Comparison of ENCODE assay signal across 16 cellular contexts in the genomic region with DNA sequence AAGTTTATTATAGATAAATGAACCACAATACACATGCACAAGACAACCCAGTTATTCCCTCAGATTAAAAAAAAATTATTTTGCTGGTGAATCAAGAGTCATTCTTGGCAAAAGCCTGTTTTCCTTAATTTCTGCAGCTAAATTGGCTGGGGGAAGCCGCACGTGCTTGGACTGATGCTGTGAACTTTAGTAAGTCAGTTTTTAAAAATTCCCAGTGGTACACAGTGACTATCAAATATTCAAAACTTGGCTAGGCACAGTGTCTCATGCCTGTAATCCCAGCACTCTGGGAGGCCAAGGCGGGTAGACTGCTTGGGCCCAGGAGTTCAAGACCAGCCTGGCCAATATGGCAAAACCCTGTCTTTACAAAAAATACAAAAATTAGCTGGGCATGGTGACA. TPM values are rescaled to one million over a fixed set of nuclear protein-coding genes. Genes with fewer than 3 reads are reported as not detected.
DNase-seq lines count a peak whose midpoint lies in the region; ATAC-seq and TF ChIP-seq lines count a peak whose summit lies in the region.
"Had no signal": no experiment of that assay in that cellular context is flagged by ENCODE, and none has a peak within 500 bp of the region (broad histone marks: within the 10 kb centered on the region; RNA-seq: fewer than 3 reads in every experiment).

No MANE protein-coding gene starts in this region.

- H3K4me1 Mint-ChIP-seq in chondrocyte (ENCODE audit: low read depth) (peaks cover 76% of the 10 kb centered on the region), Caco-2 (ENCODE audit: low read depth, unreplicated experiment) (peaks cover 29% of the 10 kb centered on the region)
- no peaks in the 10 kb centered on the region for H3K4me1 Mint-ChIP-seq in activated naive CD8-positive, alpha-beta T cell treated with anti-CD3 and anti-CD28 coated beads for 36 hours

- H3K4me3 ChIP-seq in AG10803 (ENCODE audit: low read length) (no peak overlapping the region), Caco-2 (ENCODE audit: low read depth, low read length) (no peak overlapping the region)

- H3K9me3 Mint-ChIP-seq in chondrocyte (ENCODE audit: low read depth) (no peaks in the 10 kb centered on the region), Caco-2 (ENCODE audit: unreplicated experiment) (no peaks in the 10 kb centered on the region)
- no peaks in the 10 kb centered on the region for H3K9me3 Mint-ChIP-seq in activated naive CD8-positive, alpha-beta T cell treated with anti-CD3 and anti-CD28 coated beads for 36 hours
- H3K9me3 Mint-ChIP-seq: CD4-positive, CD25-positive, alpha-beta regulatory T cell had no signal

- H3K4me3 Mint-ChIP-seq in chondrocyte (ENCODE audit: unreplicated experiment) (no peak overlapping the region), Caco-2 (ENCODE audit: unreplicated experiment) (no peak overlapping the region)
- H3K4me3 Mint-ChIP-seq in activated naive CD8-positive, alpha-beta T cell treated with anti-CD3 and anti-CD28 coated beads for 36 hours: no peak overlapping the region
- H3K4me3 Mint-ChIP-seq: CD4-positive, CD25-positive, alpha-beta regulatory T cell had no signal

- peaks cover 1% of the 10 kb centered on the region; the same call in 1 of the 2 replicates for H3K36me3 ChIP-seq in Caco-2 (ENCODE audit: control insufficient read depth, insufficient read depth, low read length)

- no peaks in the 10 kb centered on the region for H3K27me3 Mint-ChIP-seq in chondrocyte (ENCODE audit: low read depth)
- no peaks in the 10 kb centered on the region for H3K27me3 Mint-ChIP-seq in activated naive CD8-positive, alpha-beta T cell treated with anti-CD3 and anti-CD28 coated beads for 36 hours
- no peaks in the 10 kb centered on the region for H3K27me3 Mint-ChIP-seq in Caco-2 (ENCODE audit: insufficient read depth, unreplicated experiment)
- H3K27me3 Mint-ChIP-seq: CD4-positive, CD25-positive, alpha-beta regulatory T cell had no signal

- H3K27me3 ChIP-seq in Caco-2 (replicated peaks; ENCODE audit: control insufficient read depth, insufficient read depth, low read length): no peaks in the 10 kb centered on the region

- DNase-seq in AG10803 (ENCODE audit: low read depth): peak; percentile 59
- no peak for DNase-seq in chondrocyte (ENCODE audit: low spot score)
- peak; percentile 66 for DNase-seq in left ventricle myocardium superior
- DNase-seq in posterior vena cava (ENCODE audit: low spot score): peak; percentile 90
- no peak for DNase-seq in activated naive CD8-positive, alpha-beta T cell treated with anti-CD3 and anti-CD28 coated beads for 36 hours
- DNase-seq in Caco-2: no peak
- DNase-seq: Calu3; CD4-positive, CD25-positive, alpha-beta regulatory T cell; DMS79; KG1; NCI-H1048; NCI-H345; PC-3; SHP77 had no signal

- H3K27ac Mint-ChIP-seq in chondrocyte (ENCODE audit: unreplicated experiment): peak overlapping the region; percentile 54
- H3K27ac Mint-ChIP-seq in activated naive CD8-positive, alpha-beta T cell treated with anti-CD3 and anti-CD28 coated beads for 36 hours: no peak overlapping the region
- no peak overlapping the region for H3K27ac Mint-ChIP-seq in Caco-2 (ENCODE audit: unreplicated experiment)

- H3K4me1 ChIP-seq in Caco-2: peaks cover 66% of the 10 kb centered on the region

- BruUV-seq in Caco-2 (replicated peaks; lab: Mats Ljungman, UMichigan): no TSS peak

- H3K36me3 Mint-ChIP-seq in chondrocyte (ENCODE audit: low read depth) (peaks cover 6% of the 10 kb centered on the region), Caco-2 (ENCODE audit: insufficient read depth, unreplicated experiment) (peaks cover 52% of the 10 kb centered on the region)
- H3K36me3 Mint-ChIP-seq in activated naive CD8-positive, alpha-beta T cell treated with anti-CD3 and anti-CD28 coated beads for 36 hours: peaks cover 7% of the 10 kb centered on the region

- no peaks in the 10 kb centered on the region for H3K9me3 ChIP-seq in Caco-2

- no peak for TF ChIP-seq CTCF in AG10803 (conservative IDR thresholded peaks at IDR 0.05; ENCODE audit: low read length)
- TF ChIP-seq CTCF in chondrocyte (IDR thresholded peaks at IDR 0.05): no peak
- TF ChIP-seq CTCF in Caco-2 (IDR thresholded peaks at IDR 0.05; ENCODE audit: insufficient read depth in 1 of 2, low read depth in 1 of 2, low read length in 1 of 2, severe bottlenecking in 1 of 2, unreplicated experiment in 1 of 2): no peak

- CTCF ChIA-PET in Caco-2 (lab: Charles Lee): no interaction called here

- intact Hi-C loops in left ventricle myocardium superior (cut with micrococcal nuclease): no loop called here
- intact Hi-C loops in posterior vena cava (cut with DNase I): no loop called here
- intact Hi-C loops in Caco-2 (cut with micrococcal nuclease; ENCODE audit: unreplicated experiment): no loop called here

- ATAC-seq in left ventricle myocardium superior (no peak), GM21447 (IDR thresholded peaks at IDR 0.05; ENCODE audit: unreplicated experiment) (no peak), GM18498 (IDR thresholded peaks at IDR 0.05; ENCODE audit: unreplicated experiment) (no peak)
- ATAC-seq: PC-3 had no signal

- POLR2A ChIA-PET in Caco-2 (lab: Charles Lee): no interaction called here

RNA-seq across cellular contexts. Expression of a gene that starts 23.9 kb away (rescaled TPM):
- total RNA-seq in chondrocyte (23.2 to 23.9 TPM (median 23.8 TPM) in 3 replicates), left ventricle myocardium superior (53.5 TPM), posterior vena cava (10 to 100 TPM; 21.3 to 22.5 TPM), Caco-2 (2022) (31.6 TPM in 2 replicates)
- 10 to 100 TPM; 23.5 to 23.6 TPM for total RNA-seq in activated naive CD8-positive, alpha-beta T cell treated with anti-CD3 and anti-CD28 coated beads for 36 hours

RNA-seq across cellular contexts. Expression of a gene that starts 54.6 kb away (rescaled TPM):
- total RNA-seq in chondrocyte: 2.2 to 3.8 TPM (median 2.9 TPM) in 3 replicates
- total RNA-seq in left ventricle myocardium superior: 3.6 TPM
- 1 to 10 TPM in 1 of 2 donors, under 1 TPM in 1; 0.71 to 1.3 TPM for total RNA-seq in posterior vena cava
- under 1 TPM; 0.19 to 0.30 TPM for total RNA-seq in activated naive CD8-positive, alpha-beta T cell treated with anti-CD3 and anti-CD28 coated beads for 36 hours
- total RNA-seq in Caco-2 (2022): 2.3 and 2.5 TPM in 2 replicates

Comparison
In these comparisons a context has a peak if more than half of its experiments do, and no peak if none do; other contexts are left out.
1. DNase-seq: peak in AG10803 (single experiment), left ventricle myocardium superior (single experiment) and posterior vena cava (single experiment); none in chondrocyte (single experiment), activated naive CD8-positive, alpha-beta T cell treated with anti-CD3 and anti-CD28 coated beads for 36 hours (single experiment) and Caco-2 (0 of 2).